ENCODE assay signal across 8 cellular contexts in genomic region chr1:161389691-161390558, GRCh38. TPM values are rescaled to one million over a fixed set of nuclear protein-coding genes. Genes with fewer than 3 reads are reported as not detected.
DNase-seq lines count a peak whose midpoint lies in the region; ATAC-seq, FAIRE-seq and TF ChIP-seq lines count a peak whose summit lies in the region.

No MANE protein-coding gene starts in this region.

- peak; percentile 61 for ATAC-seq in HG02840 (IDR thresholded peaks at IDR 0.05; ENCODE audit: low FRiP score, unreplicated experiment)
- peak; percentile 81 for ATAC-seq in activated naive CD8-positive, alpha-beta T cell treated with anti-CD3 and anti-CD28 coated beads, Interleukin-2, amount 50 U/mL, for 24 hours

- H3K27ac ChIP-seq in cardiac muscle cell (peak overlapping the region; percentile 73), trophoblast cell (ENCODE audit: low read depth, low read length) (peak overlapping the region; percentile 7), tibial nerve (peak overlapping the region; percentile 88 to 94 (median 88))

- DNase-seq in GM12892 (ENCODE audit: insufficient read length) (peak; percentile 80), NCI-H1436 (lab: John Stamatoyannopoulos, UW) (peak; percentile 96), SW 1271 (lab: John Stamatoyannopoulos, UW) (peak; percentile 82 to 86), cardiac muscle cell (ENCODE audit: low read depth in 1 of 2, low spot score in 1 of 2) (peak; percentile 96 to 99), trophoblast cell (peak; percentile 97 to 98), tibial nerve (ENCODE audit: low spot score in 2 of 2) (peak; percentile 97 to 99)
- DNase-seq in activated naive CD8-positive, alpha-beta T cell treated with anti-CD3 and anti-CD28 coated beads, Interleukin-2, amount 50 U/mL, for 24 hours: peak; percentile 92

- H3K4me3 Mint-ChIP-seq in activated naive CD8-positive, alpha-beta T cell treated with anti-CD3 and anti-CD28 coated beads, Interleukin-2, amount 50 U/mL, for 24 hours: peak overlapping the region; percentile 83

- peak overlapping the region; percentile 97 for H3K4me2 ChIP-seq in trophoblast cell (ENCODE audit: low read length)

- H2BK120ac ChIP-seq in trophoblast cell (ENCODE audit: insufficient read depth, low read length, poor library complexity): peak overlapping the region; percentile 33

- TF ChIP-seq EP300 in tibial nerve (IDR thresholded peaks at IDR 0.05): peak; percentile 100

- peak overlapping the region; percentile 82 for H3K9ac ChIP-seq in trophoblast cell (ENCODE audit: low read length)

- H4K8ac ChIP-seq in trophoblast cell (ENCODE audit: low read depth, low read length): peak overlapping the region; percentile 76

- peaks cover 4% of the 10 kb centered on the region for H3K79me2 ChIP-seq in trophoblast cell (ENCODE audit: control insufficient read depth, insufficient read depth, low read length, poor library complexity)

- H3K9me3 ChIP-seq in cardiac muscle cell (ENCODE audit: low read depth): no peaks in the 10 kb centered on the region
- no peaks in the 10 kb centered on the region for H3K9me3 ChIP-seq in trophoblast cell (ENCODE audit: insufficient read depth, low read depth, low read length)
- no peaks in the 10 kb centered on the region for H3K9me3 ChIP-seq in tibial nerve

- peaks cover 7% of the 10 kb centered on the region for H3K79me1 ChIP-seq in trophoblast cell (ENCODE audit: low read length)

- H3K4me1 ChIP-seq in cardiac muscle cell (ENCODE audit: low read depth) (no peaks in the 10 kb centered on the region), trophoblast cell (ENCODE audit: control insufficient read depth in 1 of 2, insufficient read depth in 2 of 2, low read length in 2 of 2) (peaks cover 0 to 3% of the 10 kb centered on the region in 2 experiments), tibial nerve (peaks cover 0 to 14% (median 0%) of the 10 kb centered on the region in 4 donors)

- peak overlapping the region; percentile 77 for H2AFZ ChIP-seq in trophoblast cell (ENCODE audit: insufficient read depth, low read length, poor library complexity)

- peaks cover 2% of the 10 kb centered on the region for H3K36me3 Mint-ChIP-seq in activated naive CD8-positive, alpha-beta T cell treated with anti-CD3 and anti-CD28 coated beads, Interleukin-2, amount 50 U/mL, for 24 hours (ENCODE audit: low read depth)

- TF ChIP-seq CTCF in cardiac muscle cell (IDR thresholded peaks at IDR 0.05; ENCODE audit: low read depth, low read length) (no peak), tibial nerve (IDR thresholded peaks at IDR 0.05) (peak in 1 of 5 experiments; percentile 37)

- H3K27me3 Mint-ChIP-seq in activated naive CD8-positive, alpha-beta T cell treated with anti-CD3 and anti-CD28 coated beads, Interleukin-2, amount 50 U/mL, for 24 hours: no peaks in the 10 kb centered on the region

- peak overlapping the region; percentile 24 for H3K4ac ChIP-seq in trophoblast cell (ENCODE audit: low read depth, low read length)

- no peak overlapping the region for H2BK12ac ChIP-seq in trophoblast cell (ENCODE audit: low read length)

- TF ChIP-seq POLR2A in GM12892 (IDR thresholded peaks at IDR 0.05; ENCODE audit: low read depth, low read length) (peak; percentile 66; the same call in 1 of the 2 replicates), tibial nerve (IDR thresholded peaks at IDR 0.05) (peak; percentile 90 to 95)

- H3K4me1 Mint-ChIP-seq in activated naive CD8-positive, alpha-beta T cell treated with anti-CD3 and anti-CD28 coated beads, Interleukin-2, amount 50 U/mL, for 24 hours: peaks cover 47% of the 10 kb centered on the region

- H3K9me3 Mint-ChIP-seq in activated naive CD8-positive, alpha-beta T cell treated with anti-CD3 and anti-CD28 coated beads, Interleukin-2, amount 50 U/mL, for 24 hours: no peaks in the 10 kb centered on the region

- no peak overlapping the region for H2AK5ac ChIP-seq in trophoblast cell (ENCODE audit: low read length)

- H3K4me3 ChIP-seq in cardiac muscle cell (peak overlapping the region; percentile 59), trophoblast cell (ENCODE audit: low read depth, low read length) (peak overlapping the region; percentile 81), tibial nerve (peak overlapping the region; percentile 56 to 86 (median 73))

- peak overlapping the region; percentile 1 for H2BK5ac ChIP-seq in trophoblast cell (ENCODE audit: low read depth, low read length, poor library complexity)

- FAIRE-seq in GM12892 (lab: Jason Lieb, UNC): peak; percentile 98

- H3K36me3 ChIP-seq in cardiac muscle cell: no peaks in the 10 kb centered on the region
- no peaks in the 10 kb centered on the region for H3K36me3 ChIP-seq in trophoblast cell (ENCODE audit: control insufficient read depth in 1 of 2, insufficient read depth in 2 of 2, low read length in 2 of 2)
- H3K36me3 ChIP-seq in tibial nerve: no peaks in the 10 kb centered on the region

- H4K91ac ChIP-seq in trophoblast cell (ENCODE audit: low read depth, low read length): peak overlapping the region; percentile 52

- peak overlapping the region; percentile 55 for H3K18ac ChIP-seq in trophoblast cell (ENCODE audit: low read length)

- H4K12ac ChIP-seq in trophoblast cell (ENCODE audit: low read depth, low read length): peak overlapping the region; percentile 75

- no CpG with 5 or more reads among the region's 79 CpGs for WGBS in trophoblast cell (ENCODE audit: extremely low coverage, insufficient coverage, insufficient read length)
- WGBS in tibial nerve, 2 donors: 2 to 3% methylated on average over 72 to 76 of the region's 79 CpGs

- peak overlapping the region; percentile 62 for H3K14ac ChIP-seq in trophoblast cell (ENCODE audit: low read length)

- H3K23ac ChIP-seq in trophoblast cell (ENCODE audit: low read length): no peak overlapping the region

- H3K27ac Mint-ChIP-seq in activated naive CD8-positive, alpha-beta T cell treated with anti-CD3 and anti-CD28 coated beads, Interleukin-2, amount 50 U/mL, for 24 hours: peak overlapping the region; percentile 93

- H3K27me3 ChIP-seq in cardiac muscle cell (no peaks in the 10 kb centered on the region), trophoblast cell (ENCODE audit: insufficient read depth, low read length) (no peaks in the 10 kb centered on the region), tibial nerve (no peaks in the 10 kb centered on the region)

RNA-seq across cellular contexts. Expression of gene CFAP126, which starts 22.2 kb away (rescaled TPM):
- polyA plus RNA-seq in GM12892 (2012; ENCODE audit: missing spikeins): not detected
- total RNA-seq in cardiac muscle cell: not detected in 2 replicates
- not detected in 2 replicates for polyA plus RNA-seq in cardiac muscle cell
- polyA plus RNA-seq in trophoblast cell (2013): 0.07 TPM in 1 of 2 replicates, not detected in the other
- under 1 TPM in 1 of 4 donors, not detected in 3; 0.90 TPM for total RNA-seq in tibial nerve

Comparison
In these comparisons a context has a peak if more than half of its experiments do, and no peak if none do; other contexts are left out.
1. Peak in every context shown above with its lines: DNase-seq, ATAC-seq, H3K4me3 ChIP-seq and H3K27ac ChIP-seq.
2. H3K27ac ChIP-seq: peak in every context shown above with its lines; median percentile 88 in tibial nerve; 73 in cardiac muscle cell; 7 in trophoblast cell.